In the genomic region with DNA sequence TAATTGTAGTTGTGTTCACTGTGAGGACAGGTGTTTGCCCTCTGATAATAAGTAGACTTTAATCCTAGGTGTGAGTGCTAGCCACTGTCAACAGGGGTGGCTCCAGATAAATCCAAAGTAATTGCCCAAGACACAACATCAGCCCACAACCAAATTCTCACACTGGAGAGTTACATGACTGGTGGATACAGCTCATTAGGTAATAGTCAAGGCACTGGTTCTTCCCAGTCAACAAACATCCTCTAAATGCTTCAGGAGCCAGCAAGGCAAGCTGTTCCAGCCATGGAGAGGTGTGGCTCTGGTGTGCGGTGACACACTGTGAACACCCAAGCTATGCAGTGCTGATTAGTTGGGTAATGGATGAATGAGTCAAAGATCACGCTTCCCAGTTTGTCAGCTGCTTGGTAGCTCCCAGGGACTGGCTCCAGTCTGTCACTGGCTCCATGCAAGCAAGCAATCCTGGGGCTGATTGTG, we compare ENCODE assay signal across 10 cellular contexts.
DNase-seq lines count a peak whose midpoint lies in the region; ATAC-seq and TF ChIP-seq lines count a peak whose summit lies in the region.
"Had no signal": no experiment of that assay in that cellular context is flagged by ENCODE, and none has a peak within 500 bp of the region (broad histone marks: within the 10 kb centered on the region; RNA-seq: fewer than 3 reads in every experiment).

No MANE protein-coding gene starts in this region.

- POLR2A ChIA-PET in PC-3 (lab: Charles Lee; ENCODE audit: unreplicated experiment) = interaction anchor here (0.6 kb wide), 1 partner anchor 161 kb away, joined by 3 read pairs; no protein-coding TSS in a partner anchor

- H3K9me2 ChIP-seq in GM23248 (ENCODE audit: insufficient read depth) (no peaks in the 10 kb centered on the region), PC-3 (replicated peaks; ENCODE audit: low read length) (no peaks in the 10 kb centered on the region)

- H3K27me3 ChIP-seq in GM23248 (replicated peaks; ENCODE audit: insufficient read depth) (no peaks in the 10 kb centered on the region), PC-3 (ENCODE audit: low read length) (no peaks in the 10 kb centered on the region), gastrocnemius medialis (no peaks in the 10 kb centered on the region), HAP-1 (ENCODE audit: low read depth) (no peaks in the 10 kb centered on the region)

- H3K9me3 Mint-ChIP-seq in activated T-helper 1 cell treated with anti-CD3 and anti-CD28 coated beads, Interleukin-12 subunit alpha, Interleukin-12 subunit beta, Interleukin-2, Interleukin-4 antibody, amounts not matched to agents 30 ng/mL and 10 ng/mL and 1 ng/mL, durations not matched to agents 14 hours and 24 hours and 36 hours = no peaks in the 10 kb centered on the region

- H3K4me2 ChIP-seq in GM23248 (ENCODE audit: unreplicated experiment) (peak overlapping the region; percentile 70), PC-3 (ENCODE audit: low read length) (peak overlapping the region; percentile 66)

- H3K27ac ChIP-seq in GM23248 (peak overlapping the region; percentile 97), PC-3 (ENCODE audit: low read length) (peak overlapping the region; percentile 87), gastrocnemius medialis (peak overlapping the region in 3 of 4 donors; percentile 52 to 73 (median 63))

- 0 to 8% methylated on average over 2 of the region's 2 CpGs for WGBS in GM23248 (ENCODE audit: low coverage in 1 of 2, low lambda C conversion rate in 2 of 2, missing lambda C conversion rate in 2 of 2), 2 experiments

- H3K4me3 Mint-ChIP-seq in activated T-helper 1 cell treated with anti-CD3 and anti-CD28 coated beads, Interleukin-12 subunit alpha, Interleukin-12 subunit beta, Interleukin-2, Interleukin-4 antibody, amounts not matched to agents 30 ng/mL and 10 ng/mL and 1 ng/mL, durations not matched to agents 14 hours and 24 hours and 36 hours = no peak overlapping the region
- H3K4me3 Mint-ChIP-seq: stimulated activated naive CD8-positive, alpha-beta T cell treated with anti-CD3 and anti-CD28 coated beads, Interleukin-15, Interleukin-2, amounts not matched to agents 100 ng/mL and 50 ng/mL, for 24 hours had no signal

- no peak overlapping the region for H2AFZ ChIP-seq in GM23248
- H2AFZ ChIP-seq in PC-3 (ENCODE audit: low read length) = no peak overlapping the region

- peaks cover 21% of the 10 kb centered on the region for H3K27me3 Mint-ChIP-seq in activated T-helper 1 cell treated with anti-CD3 and anti-CD28 coated beads, Interleukin-12 subunit alpha, Interleukin-12 subunit beta, Interleukin-2, Interleukin-4 antibody, amounts not matched to agents 30 ng/mL and 10 ng/mL and 1 ng/mL, durations not matched to agents 14 hours and 24 hours and 36 hours (ENCODE audit: insufficient read depth)

- DNase-seq in GM23248 (peak; percentile 98), PC-3 (peak; percentile 84), fibroblast of villous mesenchyme (ENCODE audit: low read depth) (peak; percentile 88), gastrocnemius medialis (peak; percentile 69 to 87), HAP-1 (ENCODE audit: low spot score in 2 of 2) (no peak)
- DNase-seq in activated T-helper 1 cell treated with anti-CD3 and anti-CD28 coated beads, Interleukin-12 subunit alpha, Interleukin-12 subunit beta, Interleukin-2, Interleukin-4 antibody, amounts not matched to agents 30 ng/mL and 10 ng/mL and 1 ng/mL, durations not matched to agents 14 hours and 24 hours and 36 hours (ENCODE audit: low spot score) = no peak
- DNase-seq: activated T-cell treated with anti-CD3 and anti-CD28 coated beads, Interleukin-2, amount 50 U/mL, for 1 hour had no signal

- H3K4me3 ChIP-seq in GM23248 = 0 out of 2 replicates have a peak overlapping the region, but pooled peaks have one; percentile 36
- H3K4me3 ChIP-seq in PC-3 (ENCODE audit: low read length) = no peak overlapping the region
- no peak overlapping the region for H3K4me3 ChIP-seq in fibroblast of villous mesenchyme (ENCODE audit: low read depth, low read length)
- H3K4me3 ChIP-seq in gastrocnemius medialis = no peak overlapping the region
- no peak overlapping the region for H3K4me3 ChIP-seq in HAP-1

- peak in 1 of 2 donors; percentile 50 for TF ChIP-seq POLR2A in gastrocnemius medialis (IDR thresholded peaks at IDR 0.05)

- H3K4me1 ChIP-seq in GM23248 (ENCODE audit: insufficient read depth) = peaks cover 42% of the 10 kb centered on the region
- peaks cover 34% of the 10 kb centered on the region for H3K4me1 ChIP-seq in PC-3 (ENCODE audit: insufficient read depth, low read length)
- peaks cover 12 to 19% of the 10 kb centered on the region in 2 donors for H3K4me1 ChIP-seq in gastrocnemius medialis
- no peaks in the 10 kb centered on the region for H3K4me1 ChIP-seq in HAP-1

- H3K79me2 ChIP-seq in GM23248 (ENCODE audit: insufficient read depth) = no peaks in the 10 kb centered on the region
- H3K79me2 ChIP-seq in PC-3 (ENCODE audit: low read length) = no peaks in the 10 kb centered on the region

- CTCF ChIA-PET in PC-3 (lab: Charles Lee) = no interaction called here

- TF ChIP-seq CTCF in PC-3 (conservative IDR thresholded peaks at IDR 0.05; ENCODE audit: low read depth, low read length) (no peak), fibroblast of villous mesenchyme (IDR thresholded peaks at IDR 0.05; ENCODE audit: insufficient read depth, low read depth, low read length) (no peak), gastrocnemius medialis (IDR thresholded peaks at IDR 0.05 in 4 of 5, conservative IDR thresholded peaks at IDR 0.05 in 1 of 5) (no peak)

- H3K27ac Mint-ChIP-seq in activated T-helper 1 cell treated with anti-CD3 and anti-CD28 coated beads, Interleukin-12 subunit alpha, Interleukin-12 subunit beta, Interleukin-2, Interleukin-4 antibody, amounts not matched to agents 30 ng/mL and 10 ng/mL and 1 ng/mL, durations not matched to agents 14 hours and 24 hours and 36 hours = no peak overlapping the region
- H3K27ac Mint-ChIP-seq: stimulated activated naive CD8-positive, alpha-beta T cell treated with anti-CD3 and anti-CD28 coated beads, Interleukin-15, Interleukin-2, amounts not matched to agents 100 ng/mL and 50 ng/mL, for 24 hours had no signal

- H3K36me3 ChIP-seq in GM23248 (ENCODE audit: low read depth) (no peaks in the 10 kb centered on the region), PC-3 (ENCODE audit: low read depth, low read length) (no peaks in the 10 kb centered on the region), gastrocnemius medialis (no peaks in the 10 kb centered on the region), HAP-1 (replicated peaks) (no peaks in the 10 kb centered on the region)

- BruUV-seq in PC-3 (replicated peaks; lab: Mats Ljungman, UMichigan) = no TSS peak

- H3K36me3 Mint-ChIP-seq in activated T-helper 1 cell treated with anti-CD3 and anti-CD28 coated beads, Interleukin-12 subunit alpha, Interleukin-12 subunit beta, Interleukin-2, Interleukin-4 antibody, amounts not matched to agents 30 ng/mL and 10 ng/mL and 1 ng/mL, durations not matched to agents 14 hours and 24 hours and 36 hours (ENCODE audit: low read depth) = peaks cover 2% of the 10 kb centered on the region

- peak overlapping the region; percentile 78 for H3K9ac ChIP-seq in GM23248
- H3K9ac ChIP-seq in PC-3 (ENCODE audit: low read length) = peak overlapping the region; percentile 32

- intact Hi-C loops in PC-3 (cut with micrococcal nuclease) (no loop called here), gastrocnemius medialis (cut with DNase I; ENCODE audit: low total_unique reads) (loop anchor here (2.0 to 5.0 kb wide), 3 partner anchors 53 to 108 kb away; a partner anchor contains a TSS)
- intact Hi-C loops in activated T-helper 1 cell treated with anti-CD3 and anti-CD28 coated beads, Interleukin-12 subunit alpha, Interleukin-12 subunit beta, Interleukin-2, Interleukin-4 antibody, amounts not matched to agents 30 ng/mL and 10 ng/mL and 1 ng/mL, durations not matched to agents 14 hours and 24 hours and 36 hours (cut with micrococcal nuclease) = no loop called here

- in situ Hi-C loops in GM23248 (cut with MboI) = no loop called here
- in situ Hi-C loops in gastrocnemius medialis (cut with MboI; ENCODE audit: low sequenced_read_pairs in 4 of 4) = no loop called here
- in situ Hi-C loops in HAP-1 (cut with MboI; ENCODE audit: low sequenced_read_pairs) = no loop called here

- ATAC-seq in PC-3 (peak; percentile 59), gastrocnemius medialis (peak; percentile 85 to 86), HG03039 (IDR thresholded peaks at IDR 0.05; ENCODE audit: unreplicated experiment) (no peak), GM19351 (IDR thresholded peaks at IDR 0.05; ENCODE audit: unreplicated experiment) (no peak)

- H3K9me3 ChIP-seq in GM23248 (ENCODE audit: low read depth) (no peaks in the 10 kb centered on the region), PC-3 (ENCODE audit: low read length) (no peaks in the 10 kb centered on the region), gastrocnemius medialis (no peaks in the 10 kb centered on the region), HAP-1 (no peaks in the 10 kb centered on the region)

- no peaks in the 10 kb centered on the region for H4K20me1 ChIP-seq in GM23248 (ENCODE audit: insufficient read depth)
- no peaks in the 10 kb centered on the region for H4K20me1 ChIP-seq in PC-3 (ENCODE audit: low read length)

- peaks cover 18% of the 10 kb centered on the region for H3K4me1 Mint-ChIP-seq in activated T-helper 1 cell treated with anti-CD3 and anti-CD28 coated beads, Interleukin-12 subunit alpha, Interleukin-12 subunit beta, Interleukin-2, Interleukin-4 antibody, amounts not matched to agents 30 ng/mL and 10 ng/mL and 1 ng/mL, durations not matched to agents 14 hours and 24 hours and 36 hours (ENCODE audit: low read depth)

- H3F3A ChIP-seq in GM23248 (ENCODE audit: insufficient read depth) = peaks cover 49% of the 10 kb centered on the region
- H3F3A ChIP-seq in PC-3 (ENCODE audit: low read length, unreplicated experiment) = peaks cover 5% of the 10 kb centered on the region

Comparison
In these comparisons a context has a peak if more than half of its experiments do, and no peak if none do; other contexts are left out.
1. DNase-seq: peak in GM23248 (single experiment), PC-3 (single experiment), fibroblast of villous mesenchyme (single experiment) and gastrocnemius medialis (2 of 2); none in activated T-helper 1 cell treated with anti-CD3 and anti-CD28 coated beads, Interleukin-12 subunit alpha, Interleukin-12 subunit beta, Interleukin-2, Interleukin-4 antibody, amounts not matched to agents 30 ng/mL and 10 ng/mL and 1 ng/mL, durations not matched to agents 14 hours and 24 hours and 36 hours (single experiment) and HAP-1 (0 of 2).
2. ATAC-seq: peak in PC-3 (single experiment) and gastrocnemius medialis (2 of 2); none in HG03039 (single experiment) and GM19351 (single experiment).
3. Peak in every context shown above with its lines, with median percentiles within 50 percentile points of each other: H3K27ac ChIP-seq.